ENCODE assay signal across 19 cellular contexts in the genomic region with DNA sequence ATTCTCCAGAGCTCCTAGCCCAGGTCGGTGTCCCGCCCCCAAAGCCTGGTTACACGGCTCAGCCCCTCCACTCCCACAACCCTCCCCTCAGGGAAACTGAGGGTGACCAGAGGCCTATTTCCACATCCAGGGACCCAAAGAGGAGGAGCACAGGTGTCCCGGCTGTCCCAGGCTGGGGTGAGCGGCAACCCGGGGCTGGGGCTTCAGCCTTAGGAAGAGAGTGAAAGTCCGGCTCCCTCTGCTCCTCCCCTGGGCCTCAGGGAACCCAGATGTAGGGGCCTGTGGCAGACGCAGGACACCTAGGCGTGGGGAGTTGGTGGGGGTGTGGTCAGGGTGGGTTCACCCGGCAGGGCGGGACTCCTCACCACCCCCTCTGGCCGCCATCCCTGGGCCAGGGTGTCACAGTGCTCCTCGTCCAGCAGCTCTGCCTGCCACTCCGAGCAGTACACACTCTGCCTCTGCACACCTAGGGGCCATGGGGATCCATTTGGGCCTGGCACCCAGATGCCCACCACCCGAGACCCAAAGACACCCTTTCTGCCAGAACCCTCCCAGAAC.
DNase-seq lines count a peak whose midpoint lies in the region; ATAC-seq, FAIRE-seq and TF ChIP-seq lines count a peak whose summit lies in the region.
"Had no signal": no experiment of that assay in that cellular context is flagged by ENCODE, and none has a peak within 500 bp of the region (broad histone marks: within the 10 kb centered on the region; RNA-seq: fewer than 3 reads in every experiment).

No MANE protein-coding gene starts in this region.

- TF ChIP-seq RAD21 in HepG2 (CRISPR knock-in tag; IDR thresholded peaks at IDR 0.05): no peak

- BruUV-seq in HepG2 (replicated peaks; lab: Mats Ljungman, UMichigan): no TSS peak

- no peak overlapping the region for H2AFZ ChIP-seq in HepG2 (ENCODE audit: low read length)

- TF ChIP-seq POLR2A in HepG2 (IDR thresholded peaks at IDR 0.05; ENCODE audit: insufficient read depth in 1 of 2, low read depth in 2 of 2, low read length in 2 of 2): no peak
- no peak for TF ChIP-seq POLR2A in gastrocnemius medialis (IDR thresholded peaks at IDR 0.05)

- TF ChIP-seq EP300 in HepG2 (IDR thresholded peaks at IDR 0.05; ENCODE audit: low read depth in 2 of 2, low read length in 2 of 2) (no peak), HepG2 (CRISPR knock-in tag; IDR thresholded peaks at IDR 0.05; ENCODE audit: borderline replicate concordance) (no peak)

- H3K79me2 ChIP-seq in HepG2 (ENCODE audit: insufficient read depth, low read length): no peaks in the 10 kb centered on the region

- WGBS in HepG2 (ENCODE audit: low lambda C conversion rate): 70% methylated on average over 6 of the region's 15 CpGs

- no peak for ATAC-seq in left cardiac atrium
- peak; percentile 14 for ATAC-seq in HepG2
- no peak for ATAC-seq in gastrocnemius medialis
- ATAC-seq in GM19467 (IDR thresholded peaks at IDR 0.05; ENCODE audit: unreplicated experiment): no peak
- no peak for ATAC-seq in HG03135 (IDR thresholded peaks at IDR 0.05; ENCODE audit: unreplicated experiment)
- ATAC-seq: CD8-positive, alpha-beta T cell; GM12878 had no signal

- CTCF ChIA-PET in RWPE1 (lab: Yijun Ruan, JAX): no interaction called here
- CTCF ChIA-PET in HepG2 (lab: Yijun Ruan, JAX; ENCODE audit: low intra/inter-chr PET ratio, low total read pairs): interaction anchor here (1.3 kb wide), 1 partner anchor 14 kb away, joined by 3 read pairs; no protein-coding TSS in a partner anchor

- in situ Hi-C loops in HepG2 (cut with HindIII; ENCODE audit: extremely low pct_ligation_motif_present, low pct_unique_long_range_greater_than_20kb) (no loop called here), gastrocnemius medialis (cut with MboI; ENCODE audit: low sequenced_read_pairs in 4 of 4) (loop anchor here in 1 of 4 donors (25.0 kb wide), 1 partner anchor 132 kb away; no protein-coding TSS in a partner anchor)

- no peaks in the 10 kb centered on the region for H4K20me1 ChIP-seq in HepG2 (ENCODE audit: insufficient read depth, low read length)
- H4K20me1 ChIP-seq: BLaER1 had no signal

- H3K27me3 ChIP-seq in cardiac muscle cell: no peaks in the 10 kb centered on the region
- no peaks in the 10 kb centered on the region for H3K27me3 ChIP-seq in HepG2 (ENCODE audit: control insufficient read depth in 1 of 2, insufficient read depth in 2 of 2, low read length in 2 of 2)
- no peaks in the 10 kb centered on the region for H3K27me3 ChIP-seq in gastrocnemius medialis
- H3K27me3 ChIP-seq: BLaER1 had no signal

- H3K9me3 ChIP-seq in cardiac muscle cell (ENCODE audit: low read depth) (no peaks in the 10 kb centered on the region), HepG2 (ENCODE audit: low read length) (no peaks in the 10 kb centered on the region), gastrocnemius medialis (no peaks in the 10 kb centered on the region)
- H3K9me3 ChIP-seq: BLaER1, HAP-1 had no signal

- TF ChIP-seq CTCF in cardiac muscle cell (IDR thresholded peaks at IDR 0.05; ENCODE audit: low read depth, low read length) (no peak), RWPE1 (conservative IDR thresholded peaks at IDR 0.05; ENCODE audit: low read depth) (no peak), HepG2 (CRISPR knock-in tag; IDR thresholded peaks at IDR 0.05) (no peak), gastrocnemius medialis (IDR thresholded peaks at IDR 0.05 in 4 of 5, conservative IDR thresholded peaks at IDR 0.05 in 1 of 5) (no peak)

- POLR2A ChIA-PET in RWPE1 (lab: Yijun Ruan, JAX; ENCODE audit: low non-redundant PET) (no interaction called here), HepG2 (lab: Yijun Ruan, JAX) (no interaction called here)

- intact Hi-C loops in left cardiac atrium (cut with DNase I): loop anchor here in 1 of 2 donors (10.0 kb wide), 1 partner anchor 129 kb away; no protein-coding TSS in a partner anchor
- intact Hi-C loops in HepG2 (cut with micrococcal nuclease; ENCODE audit: unreplicated experiment): no loop called here
- intact Hi-C loops in gastrocnemius medialis (cut with DNase I; ENCODE audit: low total_unique reads): loop anchor here (5.0 kb wide), 1 partner anchor 63 kb away; the partner anchor contains the start of gene ARFGAP3

- FAIRE-seq in HepG2 (lab: Jason Lieb, UNC): no peak
- FAIRE-seq: GM12878 had no signal

- H3K9ac ChIP-seq in HepG2 (ENCODE audit: insufficient read depth, low read depth, low read length): no peak overlapping the region
- H3K9ac ChIP-seq: BLaER1 had no signal

- no peak overlapping the region for H3K4me2 ChIP-seq in HepG2 (ENCODE audit: low read depth, low read length)
- H3K4me2 ChIP-seq: BLaER1 had no signal

- H3K4me3 ChIP-seq in cardiac muscle cell (no peak overlapping the region), HepG2 (replicated peaks in 1 of 3; ENCODE audit: insufficient read depth in 1 of 3, low read depth in 2 of 3, low read length in 3 of 3) (no peak overlapping the region), gastrocnemius medialis (no peak overlapping the region)
- H3K4me3 ChIP-seq: BLaER1, GM12878, HAP-1 had no signal

- peaks cover 14% of the 10 kb centered on the region for H3K36me3 ChIP-seq in cardiac muscle cell
- H3K36me3 ChIP-seq in HepG2 (replicated peaks in 1 of 2; ENCODE audit: control insufficient read depth in 1 of 2, insufficient read depth in 2 of 2, low read length in 2 of 2): peaks cover 4 to 20% of the 10 kb centered on the region in 2 experiments
- H3K36me3 ChIP-seq in gastrocnemius medialis: peaks cover 0 to 28% of the 10 kb centered on the region in 2 donors
- H3K36me3 ChIP-seq: HAP-1 had no signal

- no peak for DNase-seq in cardiac muscle cell (ENCODE audit: low read depth in 1 of 2, low spot score in 1 of 2)
- DNase-seq in left cardiac atrium: no peak
- no peak for DNase-seq in RWPE1 (ENCODE audit: low spot score)
- DNase-seq in HepG2 (ENCODE audit: low spot score): no peak
- no peak for DNase-seq in gastrocnemius medialis
- no peak for DNase-seq in putamen (ENCODE audit: low spot score)
- DNase-seq: CD8-positive, alpha-beta T cell; GDM1; NCI-H1105 treated with DMSO at 0.1 percent for 48 hours; NCI-H1694 treated with DMSO at 0.1 percent for 48 hours; NCI-H2107; NCI-H345; NCI-H526 had no signal

- H3K4me1 ChIP-seq in cardiac muscle cell (ENCODE audit: low read depth): no peaks in the 10 kb centered on the region
- H3K4me1 ChIP-seq in HepG2 (ENCODE audit: insufficient read depth, low read length): peaks cover 31% of the 10 kb centered on the region
- H3K4me1 ChIP-seq in gastrocnemius medialis: peaks cover 17 to 42% of the 10 kb centered on the region in 2 donors
- H3K4me1 ChIP-seq: BLaER1, HAP-1 had no signal

- H3K27ac ChIP-seq in cardiac muscle cell (peak overlapping the region; percentile 34), RWPE1 (peak overlapping the region; percentile 29), HepG2 (ENCODE audit: extremely low read length, insufficient read depth, low read length) (no peak overlapping the region), gastrocnemius medialis (peak overlapping the region; percentile 63 to 94 (median 72))
- H3K27ac ChIP-seq: BLaER1, HL-60 had no signal

TF ChIP-seq in HepG2, 621 proteins besides CTCF, POLR2A, EP300 and RAD21 (continues in another document):
- TF ChIP-seq REXO4 (CRISPR knock-in tag; IDR thresholded peaks at IDR 0.05; ENCODE audit: borderline replicate concordance) (no peak), HBP1 (CRISPR knock-in tag; IDR thresholded peaks at IDR 0.05; ENCODE audit: low read depth) (no peak), ZNF788 (CRISPR knock-in tag; IDR thresholded peaks at IDR 0.05; ENCODE audit: borderline replicate concordance) (no peak), ZBTB42 (CRISPR knock-in tag; IDR thresholded peaks at IDR 0.05) (no peak), ZNF552 (CRISPR knock-in tag; IDR thresholded peaks at IDR 0.05; ENCODE audit: borderline replicate concordance) (no peak), ZNF615 (CRISPR knock-in tag; IDR thresholded peaks at IDR 0.05; ENCODE audit: borderline replicate concordance) (no peak), ZNF776 (CRISPR knock-in tag; IDR thresholded peaks at IDR 0.05) (no peak), NR1H2 (CRISPR knock-in tag; IDR thresholded peaks at IDR 0.05; ENCODE audit: borderline replicate concordance, low read depth) (no peak)
- TF ChIP-seq, protein P1, sequence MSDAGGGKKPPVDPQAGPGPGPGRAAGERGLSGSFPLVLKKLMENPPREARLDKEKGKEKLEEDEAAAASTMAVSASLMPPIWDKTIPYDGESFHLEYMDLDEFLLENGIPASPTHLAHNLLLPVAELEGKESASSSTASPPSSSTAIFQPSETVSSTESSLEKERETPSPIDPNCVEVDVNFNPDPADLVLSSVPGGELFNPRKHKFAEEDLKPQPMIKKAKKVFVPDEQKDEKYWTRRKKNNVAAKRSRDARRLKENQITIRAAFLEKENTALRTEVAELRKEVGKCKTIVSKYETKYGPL (CRISPR knock-in tag; IDR thresholded peaks at IDR 0.05): no peak
- TF ChIP-seq, protein P2, sequence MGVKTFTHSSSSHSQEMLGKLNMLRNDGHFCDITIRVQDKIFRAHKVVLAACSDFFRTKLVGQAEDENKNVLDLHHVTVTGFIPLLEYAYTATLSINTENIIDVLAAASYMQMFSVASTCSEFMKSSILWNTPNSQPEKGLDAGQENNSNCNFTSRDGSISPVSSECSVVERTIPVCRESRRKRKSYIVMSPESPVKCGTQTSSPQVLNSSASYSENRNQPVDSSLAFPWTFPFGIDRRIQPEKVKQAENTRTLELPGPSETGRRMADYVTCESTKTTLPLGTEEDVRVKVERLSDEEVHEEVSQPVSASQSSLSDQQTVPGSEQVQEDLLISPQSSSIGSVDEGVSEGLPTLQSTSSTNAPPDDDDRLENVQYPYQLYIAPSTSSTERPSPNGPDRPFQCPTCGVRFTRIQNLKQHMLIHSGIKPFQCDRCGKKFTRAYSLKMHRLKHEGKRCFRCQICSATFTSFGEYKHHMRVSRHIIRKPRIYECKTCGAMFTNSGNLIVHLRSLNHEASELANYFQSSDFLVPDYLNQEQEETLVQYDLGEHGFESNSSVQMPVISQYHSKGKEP (CRISPR knock-in tag; IDR thresholded peaks at IDR 0.05): no peak
